Comparison of ENCODE assay signal across 24 cellular contexts in the genomic region with DNA sequence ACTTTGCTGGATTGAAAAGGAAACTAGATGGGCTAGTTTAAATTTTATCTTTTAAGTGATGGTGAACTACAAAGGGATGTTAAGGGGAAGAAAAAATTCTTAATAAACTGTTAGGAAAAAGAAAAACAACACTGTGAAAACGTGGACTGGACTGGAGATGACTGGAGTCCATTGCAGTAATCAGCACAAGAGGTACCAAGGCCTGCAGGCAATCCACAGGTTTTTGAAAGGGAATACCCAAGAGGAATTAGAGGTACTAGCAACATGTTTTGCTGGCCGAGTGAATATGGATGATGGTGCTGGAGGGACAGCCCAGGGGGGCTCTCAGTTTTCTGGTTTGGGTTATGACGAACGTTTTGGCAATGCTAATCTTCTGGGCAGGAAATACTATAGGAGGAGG. TPM values are rescaled to one million over a fixed set of nuclear protein-coding genes. Genes with fewer than 3 reads are reported as not detected.
DNase-seq lines count a peak whose midpoint lies in the region; ATAC-seq, FAIRE-seq and TF ChIP-seq lines count a peak whose summit lies in the region.
"Had no signal": no experiment of that assay in that cellular context is flagged by ENCODE, and none has a peak within 500 bp of the region (broad histone marks: within the 10 kb centered on the region; RNA-seq: fewer than 3 reads in every experiment).

No MANE protein-coding gene starts in this region.

- no peaks in the 10 kb centered on the region for H4K20me1 ChIP-seq in K562 (replicated peaks; ENCODE audit: control insufficient read depth, insufficient read depth, low read length)

- H3K9ac ChIP-seq in K562 (ENCODE audit: insufficient read depth in 1 of 2, low read depth in 2 of 2, low read length in 2 of 2), result no peak overlapping the region

- H3K27ac Mint-ChIP-seq in stimulated activated naive CD8-positive, alpha-beta T cell treated with anti-CD3 and anti-CD28 coated beads, Interleukin-15, Interleukin-2, amounts not matched to agents 100 ng/mL and 50 ng/mL, for 24 hours, result peak overlapping the region; percentile 26
- no peak overlapping the region for H3K27ac Mint-ChIP-seq in stimulated activated naive CD8-positive, alpha-beta T cell treated with anti-CD3 and anti-CD28 coated beads, Interleukin-15, amount 100 ng/mL, for 72 hours

- no peak for DNase-seq in stimulated activated naive CD8-positive, alpha-beta T cell treated with anti-CD3 and anti-CD28 coated beads, Interleukin-15, amount 100 ng/mL, for 72 hours
- DNase-seq in K562 (ENCODE audit: extremely low read depth in 1 of 4, low spot score in 3 of 4), result no peak
- no peak for DNase-seq in SW480 (ENCODE audit: low spot score)
- no peak for DNase-seq in NCI-H446 (lab: John Stamatoyannopoulos, UW)
- DNase-seq in NCI-H1105 (lab: John Stamatoyannopoulos, UW), result no peak
- DNase-seq: ACHN; BE2C; C1 segment of cervical spinal cord; Caco-2; CD4-positive, CD25-positive, alpha-beta regulatory T cell; DMS153; DMS79; GDM1; IMR-90; KBM-7 had no signal

- TF ChIP-seq EP300 in K562 (IDR thresholded peaks at IDR 0.05; ENCODE audit: low read length), result no peak

- H2AFZ ChIP-seq in K562 (ENCODE audit: low read depth, low read length), result no peak overlapping the region
- H2AFZ ChIP-seq: GM23338 had no signal

- H3K27ac ChIP-seq in HEK293 (ENCODE audit: extremely low read depth, low read depth, low read length) (no peak overlapping the region), K562 (ENCODE audit: extremely low read depth, low read depth, low read length) (no peak overlapping the region)

- ATAC-seq in stimulated activated naive CD8-positive, alpha-beta T cell treated with anti-CD3 and anti-CD28 coated beads, Interleukin-15, amount 100 ng/mL, for 72 hours, result no peak
- peak; percentile 19 for ATAC-seq in K562
- ATAC-seq: GM23338 had no signal

- H3K4me3 Mint-ChIP-seq in stimulated activated naive CD8-positive, alpha-beta T cell treated with anti-CD3 and anti-CD28 coated beads, Interleukin-15, Interleukin-2, amounts not matched to agents 100 ng/mL and 50 ng/mL, for 24 hours, result no peak overlapping the region
- H3K4me3 Mint-ChIP-seq in stimulated activated naive CD8-positive, alpha-beta T cell treated with anti-CD3 and anti-CD28 coated beads, Interleukin-15, amount 100 ng/mL, for 72 hours, result no peak overlapping the region
- H3K4me3 Mint-ChIP-seq: CD4-positive, CD25-positive, alpha-beta regulatory T cell; GM23338 had no signal

- FAIRE-seq in K562 (lab: Jason Lieb, UNC), result no peak
- FAIRE-seq: A204.1, GM12892, GM18507, H54, HTR-8/SVneo had no signal

- H3K4me1 Mint-ChIP-seq in stimulated activated naive CD8-positive, alpha-beta T cell treated with anti-CD3 and anti-CD28 coated beads, Interleukin-15, Interleukin-2, amounts not matched to agents 100 ng/mL and 50 ng/mL, for 24 hours (ENCODE audit: low read depth), result no peaks in the 10 kb centered on the region
- H3K4me1 Mint-ChIP-seq in stimulated activated naive CD8-positive, alpha-beta T cell treated with anti-CD3 and anti-CD28 coated beads, Interleukin-15, amount 100 ng/mL, for 72 hours, result peaks cover 12% of the 10 kb centered on the region

- TF ChIP-seq RAD21 in K562 (CRISPR knock-in tag; conservative IDR thresholded peaks at IDR 0.05 in 1 of 2, IDR thresholded peaks at IDR 0.05 in 1 of 2), result no peak

- in situ Hi-C loops in K562 (cut with MboI), result loop anchor here (10.0 kb wide), 1 partner anchor 93 kb away; no protein-coding TSS in a partner anchor

- no peaks in the 10 kb centered on the region for H3K9me3 Mint-ChIP-seq in stimulated activated naive CD8-positive, alpha-beta T cell treated with anti-CD3 and anti-CD28 coated beads, Interleukin-15, Interleukin-2, amounts not matched to agents 100 ng/mL and 50 ng/mL, for 24 hours
- no peaks in the 10 kb centered on the region for H3K9me3 Mint-ChIP-seq in stimulated activated naive CD8-positive, alpha-beta T cell treated with anti-CD3 and anti-CD28 coated beads, Interleukin-15, amount 100 ng/mL, for 72 hours
- H3K9me3 Mint-ChIP-seq: CD4-positive, CD25-positive, alpha-beta regulatory T cell; GM23338 had no signal

- H3K79me2 ChIP-seq in K562 (ENCODE audit: control insufficient read depth, insufficient read depth, low read length), result no peaks in the 10 kb centered on the region

- CTCF ChIA-PET in HEK293 (lab: Yijun Ruan, JAX) (no interaction called here), K562 (lab: Yijun Ruan, JAX; ENCODE audit: low intra/inter-chr PET ratio) (no interaction called here)

- peaks cover 37% of the 10 kb centered on the region for H3K36me3 Mint-ChIP-seq in stimulated activated naive CD8-positive, alpha-beta T cell treated with anti-CD3 and anti-CD28 coated beads, Interleukin-15, Interleukin-2, amounts not matched to agents 100 ng/mL and 50 ng/mL, for 24 hours (ENCODE audit: low read depth)

- H3K27me3 Mint-ChIP-seq in stimulated activated naive CD8-positive, alpha-beta T cell treated with anti-CD3 and anti-CD28 coated beads, Interleukin-15, Interleukin-2, amounts not matched to agents 100 ng/mL and 50 ng/mL, for 24 hours, result no peaks in the 10 kb centered on the region
- no peaks in the 10 kb centered on the region for H3K27me3 Mint-ChIP-seq in stimulated activated naive CD8-positive, alpha-beta T cell treated with anti-CD3 and anti-CD28 coated beads, Interleukin-15, amount 100 ng/mL, for 72 hours

- POLR2A ChIA-PET in HEK293 (lab: Yijun Ruan, JAX) (no interaction called here), K562 (lab: Yijun Ruan, JAX) (interaction anchor here (0.6 to 1.6 kb wide), 2 partner anchors 14 to 1558 kb away, joined by 3 to 5 read pairs; no protein-coding TSS in a partner anchor)

- H3K36me3 ChIP-seq in HEK293 (ENCODE audit: control insufficient read depth in 2 of 2, insufficient read depth in 1 of 2, low read length in 2 of 2) (peaks cover 6 to 23% of the 10 kb centered on the region in 2 experiments; a peak in 2 of 3 replicates), K562 (ENCODE audit: control insufficient read depth, insufficient read depth, low read length) (peaks cover 47% of the 10 kb centered on the region)

- H3K4me2 ChIP-seq in K562 (ENCODE audit: insufficient read depth, low read length), result no peak overlapping the region
- H3K4me2 ChIP-seq: GM23338 had no signal

- intact Hi-C loops in K562 (cut with micrococcal nuclease), result loop anchor here (2.0 to 5.0 kb wide), 2 partner anchors 61 to 130 kb away; no protein-coding TSS in a partner anchor

- no peak for TF ChIP-seq CTCF in HEK293 (tag by site-specific recombination; IDR thresholded peaks at IDR 0.05)
- TF ChIP-seq CTCF in K562 (IDR thresholded peaks at IDR 0.05 in 2 of 3, conservative IDR thresholded peaks at IDR 0.05 in 1 of 3; ENCODE audit: insufficient read depth in 2 of 3, low read depth in 1 of 3, low read length in 3 of 3), result no peak

- H3K27me3 ChIP-seq in K562 (ENCODE audit: control insufficient read depth in 2 of 2, insufficient read depth in 2 of 2, low read length in 2 of 2), result no peaks in the 10 kb centered on the region
- H3K27me3 ChIP-seq: BE2C had no signal

- H3K4me1 ChIP-seq in HEK293 (ENCODE audit: control insufficient read depth, insufficient read depth, low read length), result no peaks in the 10 kb centered on the region
- H3K4me1 ChIP-seq in K562 (replicated peaks in 1 of 2; ENCODE audit: control insufficient read depth in 2 of 2, insufficient read depth in 2 of 2, low read length in 2 of 2), result peaks cover 0 to 15% of the 10 kb centered on the region in 2 experiments; a peak in 2 of 5 replicates
- H3K4me1 ChIP-seq: BE2C had no signal

- TF ChIP-seq POLR2A in K562 (conservative IDR thresholded peaks at IDR 0.05), result 0 out of 2 replicates have a peak, but pooled peaks have one; percentile 36

- 72% methylated on average over 4 of the region's 4 CpGs for WGBS in K562 (ENCODE audit: insufficient coverage, low coverage, missing lambda C conversion rate)

- H3K9me3 ChIP-seq in HEK293 (ENCODE audit: control insufficient read depth, insufficient read depth, low read depth, low read length) (no peaks in the 10 kb centered on the region), K562 (replicated peaks; ENCODE audit: control insufficient read depth, insufficient read depth, low read depth, low read length) (no peaks in the 10 kb centered on the region)
- H3K9me3 ChIP-seq: BE2C, Caco-2 had no signal

- H3K4me3 ChIP-seq in HEK293 (ENCODE audit: low read depth, low read length), result no peak overlapping the region
- no peak overlapping the region for H3K4me3 ChIP-seq in K562
- H3K4me3 ChIP-seq: GM23338 had no signal

- no TSS peak for BruUV-seq in K562 (replicated peaks; lab: Mats Ljungman, UMichigan)

- no peaks in the 10 kb centered on the region for H3K9me1 ChIP-seq in K562 (ENCODE audit: control insufficient read depth, insufficient read depth, low read length)

TF ChIP-seq in K562, 482 proteins besides CTCF, POLR2A, EP300 and RAD21 (continues in another document):
- no peak for TF ChIP-seq ILF3 (IDR thresholded peaks at IDR 0.05; ENCODE audit: borderline replicate concordance)
- no peak for TF ChIP-seq ZZZ3 (IDR thresholded peaks at IDR 0.05)
- TF ChIP-seq HDGF (IDR thresholded peaks at IDR 0.05), result no peak
- TF ChIP-seq FOXJ2 (tag; IDR thresholded peaks at IDR 0.05), result no peak
- TF ChIP-seq SRSF7 (optimal IDR thresholded peaks at IDR 0.05; ENCODE audit: low read depth, low read length), result no peak

RNA-seq across cellular contexts. Expression of a gene that starts 39.0 kb away (rescaled TPM):
- 24.4 and 39.4 TPM in 2 replicates for total RNA-seq in K562 (2011; cell fraction: chromatin; rRNA removed; ENCODE audit: low replicate concordance)
- total RNA-seq in K562 (2011; cell fraction: nucleolus; rRNA removed), result 18.3 and 27.1 TPM in 2 replicates
- total RNA-seq in K562 (2011; cell fraction: nucleoplasm; rRNA removed), result 29.8 and 32.1 TPM in 2 replicates
- 5.9 and 7.4 TPM in 2 replicates for total RNA-seq in K562 (2014; rRNA removed)
- total RNA-seq in K562 (2014; rRNA removed; fragmentation: Illumina TruSeq; extraction: Trizol), result 7.1 and 8.1 TPM in 2 replicates
- total RNA-seq in K562 (2015; rRNA removed; fragmentation: Illumina TruSeq; extraction: Trizol), result 3.5 and 3.9 TPM in 2 replicates
- 8.8 and 9.4 TPM in 2 replicates for total RNA-seq in K562 (2021)
- 8.9 and 11.3 TPM in 2 replicates for polyA plus RNA-seq in K562 (2011; rRNA removed)
- 4.9 and 8.9 TPM in 2 replicates for polyA plus RNA-seq in K562 (2011; cell fraction: cytosol; rRNA removed)
- 18.4 and 35.5 TPM in 2 replicates for polyA plus RNA-seq in K562 (2011; cell fraction: nucleus; rRNA removed)
- polyA plus RNA-seq in K562 (2012), result 3.2 and 5.9 TPM in 2 replicates
- polyA plus RNA-seq in K562 (2014; fragmentation: Illumina TruSeq; extraction: Trizol), result 8.0 and 8.4 TPM in 2 replicates
- polyA plus RNA-seq in K562 (2014; fragmentation: Nextera tagmentation; extraction: Ambion mirVana), result 1 to 10 TPM; 2.6 to 3.8 TPM
- polyA plus RNA-seq in K562 (2014; rRNA removed), result 9.5 and 10.5 TPM in 2 replicates
- 6.9 and 7.9 TPM in 2 replicates for polyA minus RNA-seq in K562 (2011; rRNA and poly(A)+ RNA removed)
- 3.4 and 5.9 TPM in 2 replicates for polyA minus RNA-seq in K562 (2011; cell fraction: cytosol; rRNA and poly(A)+ RNA removed)
- 6.9 and 9.4 TPM in 2 replicates for polyA minus RNA-seq in K562 (2011; cell fraction: nucleus; rRNA and poly(A)+ RNA removed)
- total RNA-seq: CD4-positive, CD25-positive, alpha-beta regulatory T cell; Daoy; IMR-90 had no signal
- polyA plus RNA-seq: CD4-positive, CD25-positive, alpha-beta regulatory T cell; IMR-90 had no signal
